In the genomic region with DNA sequence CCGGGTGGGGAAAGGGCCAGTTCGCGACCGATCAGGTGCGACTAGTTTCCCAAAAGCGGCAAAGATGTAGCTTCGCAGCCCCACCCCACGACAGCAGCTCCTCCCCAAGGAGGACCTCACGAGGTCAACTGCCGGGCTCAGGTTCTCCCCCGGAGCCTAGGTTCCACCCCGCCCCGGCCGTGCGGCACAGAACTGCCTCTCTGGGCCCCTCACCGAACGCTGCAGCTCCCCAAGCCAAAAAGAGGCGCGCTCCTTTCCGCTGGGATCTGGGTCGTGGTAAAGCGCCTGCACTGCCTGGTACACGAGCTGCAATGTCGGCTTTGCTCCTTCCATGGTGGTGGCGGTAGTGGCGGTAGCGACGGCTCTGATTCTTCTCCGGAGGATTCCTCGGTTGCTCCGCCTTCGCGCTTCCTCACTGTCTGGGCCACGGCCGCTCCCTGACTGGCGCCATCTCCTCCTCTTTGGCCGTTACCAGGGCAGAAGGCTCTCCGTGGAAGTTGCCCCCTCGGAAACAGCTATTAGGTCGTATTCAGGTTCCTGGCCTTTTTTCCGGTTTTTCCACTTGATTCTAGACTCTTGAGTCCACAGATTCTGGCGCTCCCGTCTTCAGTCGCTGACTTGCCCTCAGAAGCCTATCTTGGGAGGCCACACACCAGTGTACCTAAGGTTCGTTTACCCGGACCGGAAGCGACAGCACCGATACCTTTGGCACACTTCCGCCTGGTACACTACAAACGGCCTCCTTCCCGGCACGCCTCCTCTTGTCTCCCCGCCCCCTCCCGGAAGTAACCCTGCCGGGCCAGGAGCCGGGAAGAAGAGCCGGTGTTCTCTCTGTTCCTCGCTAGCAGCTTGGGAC, we compare ENCODE assay signal across 1 cellular context.
TF ChIP-seq lines count a peak whose summit lies in the region.

A gene (minus strand): TSS at position 674 of the 856 bp plus-strand sequence. CDS start 341 bp downstream, at position 333.

TF ChIP-seq in GM12878, 131 proteins besides CTCF, POLR2A, EP300 and RAD21 (continued from another document):
- TF ChIP-seq, protein P1, sequence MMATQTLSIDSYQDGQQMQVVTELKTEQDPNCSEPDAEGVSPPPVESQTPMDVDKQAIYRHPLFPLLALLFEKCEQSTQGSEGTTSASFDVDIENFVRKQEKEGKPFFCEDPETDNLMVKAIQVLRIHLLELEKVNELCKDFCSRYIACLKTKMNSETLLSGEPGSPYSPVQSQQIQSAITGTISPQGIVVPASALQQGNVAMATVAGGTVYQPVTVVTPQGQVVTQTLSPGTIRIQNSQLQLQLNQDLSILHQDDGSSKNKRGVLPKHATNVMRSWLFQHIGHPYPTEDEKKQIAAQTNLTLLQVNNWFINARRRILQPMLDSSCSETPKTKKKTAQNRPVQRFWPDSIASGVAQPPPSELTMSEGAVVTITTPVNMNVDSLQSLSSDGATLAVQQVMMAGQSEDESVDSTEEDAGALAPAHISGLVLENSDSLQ (IDR thresholded peaks at IDR 0.05), result peak; percentile 77
- TF ChIP-seq RELA (IDR thresholded peaks at IDR 0.05; ENCODE audit: borderline replicate concordance, partially characterized antibody) (peak; percentile 58), IKZF1 (conservative IDR thresholded peaks at IDR 0.05) (peak; percentile 95), NFYA (IDR thresholded peaks at IDR 0.05; ENCODE audit: borderline replicate concordance, low read depth, low read length) (no peak), NFIC (IDR thresholded peaks at IDR 0.05; ENCODE audit: low read depth, low read length) (0 out of 2 replicates have a peak, but pooled peaks have one; percentile 59), BCL11A (IDR thresholded peaks at IDR 0.05; ENCODE audit: low read depth, low read length) (no peak)
- TF ChIP-seq, protein P2, sequence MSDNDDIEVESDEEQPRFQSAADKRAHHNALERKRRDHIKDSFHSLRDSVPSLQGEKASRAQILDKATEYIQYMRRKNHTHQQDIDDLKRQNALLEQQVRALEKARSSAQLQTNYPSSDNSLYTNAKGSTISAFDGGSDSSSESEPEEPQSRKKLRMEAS (IDR thresholded peaks at IDR 0.05; ENCODE audit: low read depth, low read length), result peak; percentile 66; the same call in 1 of the 2 replicates
- TF ChIP-seq, protein P3, sequence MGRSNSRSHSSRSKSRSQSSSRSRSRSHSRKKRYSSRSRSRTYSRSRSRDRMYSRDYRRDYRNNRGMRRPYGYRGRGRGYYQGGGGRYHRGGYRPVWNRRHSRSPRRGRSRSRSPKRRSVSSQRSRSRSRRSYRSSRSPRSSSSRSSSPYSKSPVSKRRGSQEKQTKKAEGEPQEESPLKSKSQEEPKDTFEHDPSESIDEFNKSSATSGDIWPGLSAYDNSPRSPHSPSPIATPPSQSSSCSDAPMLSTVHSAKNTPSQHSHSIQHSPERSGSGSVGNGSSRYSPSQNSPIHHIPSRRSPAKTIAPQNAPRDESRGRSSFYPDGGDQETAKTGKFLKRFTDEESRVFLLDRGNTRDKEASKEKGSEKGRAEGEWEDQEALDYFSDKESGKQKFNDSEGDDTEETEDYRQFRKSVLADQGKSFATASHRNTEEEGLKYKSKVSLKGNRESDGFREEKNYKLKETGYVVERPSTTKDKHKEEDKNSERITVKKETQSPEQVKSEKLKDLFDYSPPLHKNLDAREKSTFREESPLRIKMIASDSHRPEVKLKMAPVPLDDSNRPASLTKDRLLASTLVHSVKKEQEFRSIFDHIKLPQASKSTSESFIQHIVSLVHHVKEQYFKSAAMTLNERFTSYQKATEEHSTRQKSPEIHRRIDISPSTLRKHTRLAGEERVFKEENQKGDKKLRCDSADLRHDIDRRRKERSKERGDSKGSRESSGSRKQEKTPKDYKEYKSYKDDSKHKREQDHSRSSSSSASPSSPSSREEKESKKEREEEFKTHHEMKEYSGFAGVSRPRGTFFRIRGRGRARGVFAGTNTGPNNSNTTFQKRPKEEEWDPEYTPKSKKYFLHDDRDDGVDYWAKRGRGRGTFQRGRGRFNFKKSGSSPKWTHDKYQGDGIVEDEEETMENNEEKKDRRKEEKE (IDR thresholded peaks at IDR 0.05), result no peak
